ENCODE assay signal across 2 cellular contexts in the genomic region with DNA sequence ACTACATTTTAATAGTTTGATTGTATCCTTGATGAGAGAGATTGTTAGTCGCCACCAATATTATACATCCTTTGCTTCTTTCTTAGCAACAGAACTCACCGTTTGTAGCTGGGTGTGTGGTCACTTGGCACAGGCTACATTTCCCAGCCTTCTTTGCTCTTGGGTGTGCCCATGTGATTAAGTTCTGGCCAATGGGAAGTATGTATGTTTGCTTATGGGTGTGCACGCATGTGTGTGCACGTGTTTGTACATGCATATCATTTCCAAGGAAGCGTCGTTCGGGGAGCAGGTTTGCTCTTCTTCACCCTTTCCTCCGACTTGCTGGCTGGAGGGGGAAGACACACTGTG.
A peak's percentile ranks its signal among the peaks of the same experiment; 100 is the strongest.
TF ChIP-seq lines count a peak whose summit lies in the region.

No MANE protein-coding gene starts in this region.

TF ChIP-seq in IMR-90, 13 proteins besides CTCF, POLR2A, EP300 and RAD21:
- no peak for TF ChIP-seq CHD1 (IDR thresholded peaks at IDR 0.05; ENCODE audit: low read depth, low read length)
- no peak for TF ChIP-seq BHLHE40 (IDR thresholded peaks at IDR 0.05; ENCODE audit: low read depth, low read length)
- no peak for TF ChIP-seq CEBPB (IDR thresholded peaks at IDR 0.05; ENCODE audit: low read depth, low read length)
- TF ChIP-seq SMC3 (IDR thresholded peaks at IDR 0.05; ENCODE audit: low read depth, low read length): no peak
- TF ChIP-seq MXI1 (IDR thresholded peaks at IDR 0.05; ENCODE audit: borderline replicate concordance, low read depth, low read length): no peak
- no peak for TF ChIP-seq NFE2L2 (IDR thresholded peaks at IDR 0.05; ENCODE audit: low read depth, low read length)
- no peak for TF ChIP-seq USF2 (IDR thresholded peaks at IDR 0.05; ENCODE audit: low read depth, low read length)
- no peak for TF ChIP-seq FOS (IDR thresholded peaks at IDR 0.05; ENCODE audit: low read depth, low read length)
- TF ChIP-seq MAFK (IDR thresholded peaks at IDR 0.05; ENCODE audit: low read depth, low read length): no peak
- no peak for TF ChIP-seq MAZ (IDR thresholded peaks at IDR 0.05; ENCODE audit: borderline replicate concordance, low read depth, low read length)
- TF ChIP-seq RCOR1 (IDR thresholded peaks at IDR 0.05; ENCODE audit: insufficient replicate concordance, low read length): no peak
- no peak for TF ChIP-seq ELK1 (IDR thresholded peaks at IDR 0.05; ENCODE audit: borderline replicate concordance, low read depth, low read length)
- TF ChIP-seq RFX5 (IDR thresholded peaks at IDR 0.05; ENCODE audit: low read depth, low read length): no peak

TF ChIP-seq in K562, 482 proteins besides CTCF, POLR2A, EP300 and RAD21:
- TF ChIP-seq SIN3A (IDR thresholded peaks at IDR 0.05; ENCODE audit: borderline replicate concordance in 2 of 2, control insufficient read depth in 1 of 2, low read depth in 2 of 2, low read length in 2 of 2) (no peak), ZNF184 (CRISPR knock-in tag; IDR thresholded peaks at IDR 0.05) (no peak), ZNF512 (tag; IDR thresholded peaks at IDR 0.05) (peak; percentile 36; the same call in 1 of the 2 replicates), ZNF740 (CRISPR knock-in tag; IDR thresholded peaks at IDR 0.05) (no peak), ZNF740 (tag; IDR thresholded peaks at IDR 0.05) (no peak)
- TF ChIP-seq, protein P1, sequence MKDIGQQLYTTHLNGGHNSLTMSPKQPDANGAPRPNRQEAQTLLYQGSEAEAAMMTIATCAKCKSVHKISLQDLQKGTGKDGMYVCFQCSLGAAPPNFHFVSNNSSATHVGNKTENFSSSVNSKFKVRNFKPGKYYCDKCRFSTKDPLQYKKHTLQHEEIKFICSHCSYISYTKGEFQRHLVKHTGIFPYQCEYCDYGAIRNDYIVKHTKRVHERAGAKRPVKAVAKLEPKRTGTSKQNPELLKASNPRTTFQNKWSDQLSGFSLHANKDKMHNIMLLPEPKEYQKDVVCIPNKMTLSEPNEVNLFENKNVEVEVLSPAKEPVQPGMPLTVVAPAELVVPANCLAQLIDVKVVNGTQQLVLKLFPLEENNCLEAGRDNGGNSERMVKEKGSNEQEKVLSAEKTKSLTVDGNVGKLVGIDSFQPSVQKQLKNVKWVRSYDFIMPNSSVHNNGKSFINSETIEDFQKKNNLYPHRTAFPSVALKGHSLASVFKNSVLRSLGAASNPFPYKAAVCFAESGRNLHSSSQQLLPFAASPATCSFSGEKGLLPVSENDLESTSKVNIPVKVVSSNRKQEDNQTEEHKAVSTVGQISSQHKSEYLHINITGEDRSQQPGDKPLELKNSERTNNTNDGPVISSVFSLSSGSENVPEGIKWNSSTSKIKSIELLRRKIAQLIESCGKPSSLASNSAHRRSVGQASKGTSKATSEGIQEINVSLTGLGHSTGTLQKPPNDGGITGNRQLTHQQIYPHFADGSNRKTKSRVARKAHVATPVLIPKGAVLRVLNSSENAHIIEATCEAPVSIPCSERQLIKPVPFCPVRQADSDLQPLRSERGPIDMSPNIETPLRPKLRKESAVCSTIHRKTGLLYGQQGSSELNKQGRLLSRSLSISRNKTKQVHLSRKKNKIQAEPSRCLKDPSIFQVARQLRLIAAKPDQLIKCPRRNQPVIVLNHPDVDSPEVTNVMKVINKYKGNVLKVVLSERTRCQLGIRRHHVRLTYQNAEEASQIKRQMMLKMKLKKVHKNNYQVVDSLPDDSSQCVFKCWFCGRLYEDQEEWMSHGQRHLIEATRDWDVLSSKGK (CRISPR knock-in tag; IDR thresholded peaks at IDR 0.05): no peak
